Comparison of ENCODE assay signal across 8 cellular contexts in genomic region chr10:3239066-3239919, GRCh38.
A peak's percentile ranks its signal among the peaks of the same experiment; 100 is the strongest.
DNase-seq lines count a peak whose midpoint lies in the region; ATAC-seq and TF ChIP-seq lines count a peak whose summit lies in the region.

No MANE protein-coding gene starts in this region.

- POLR2A ChIA-PET in RWPE1 (lab: Yijun Ruan, JAX; ENCODE audit: low non-redundant PET) = no interaction called here

- 33 to 43% methylated on average over 23 to 35 of the region's 35 CpGs for WGBS in upper lobe of left lung, 2 donors

- no peak for TF ChIP-seq POLR2A in upper lobe of left lung (IDR thresholded peaks at IDR 0.05)

- no peak for TF ChIP-seq EP300 in upper lobe of left lung (IDR thresholded peaks at IDR 0.05)

- H3K9me3 ChIP-seq in upper lobe of left lung = no peaks in the 10 kb centered on the region

- no peaks in the 10 kb centered on the region for H3K27me3 ChIP-seq in upper lobe of left lung

- no peak overlapping the region for H3K4me3 ChIP-seq in upper lobe of left lung

- peak; percentile 88 for ATAC-seq in HG02885 (IDR thresholded peaks at IDR 0.05; ENCODE audit: poor library complexity, unreplicated experiment)
- peak; percentile 73 to 87 for ATAC-seq in upper lobe of left lung (ENCODE audit: low FRiP score in 2 of 2)

- peak; percentile 89 for TF ChIP-seq CTCF in RWPE1 (conservative IDR thresholded peaks at IDR 0.05; ENCODE audit: low read depth)
- peak; percentile 86 to 92 (median 88) for TF ChIP-seq CTCF in upper lobe of left lung (IDR thresholded peaks at IDR 0.05)

- H3K4me1 ChIP-seq in upper lobe of left lung = peaks cover 5 to 10% (median 6%) of the 10 kb centered on the region in 4 donors

- DNase-seq in NCI-H1417 (lab: John Stamatoyannopoulos, UW) (peak in 2 of 3 experiments; percentile 7 to 13), NCI-H1417 treated with DMSO at 0.1 percent for 48 hours (lab: John Stamatoyannopoulos, UW) (no peak), RWPE1 (ENCODE audit: low spot score) (peak; percentile 64), glomerular visceral epithelial cell (ENCODE audit: extremely low spot score) (peak; percentile 62), pons (ENCODE audit: low spot score) (peak; percentile 37), upper lobe of left lung (peak; percentile 66 to 84)
- peak; percentile 91 for DNase-seq in activated effector memory CD4-positive, alpha-beta T cell treated with anti-CD3 and anti-CD28 coated beads, Interleukin-2, amount 50 U/mL, for 16 hours

- H3K27ac ChIP-seq in RWPE1 (no peak overlapping the region), upper lobe of left lung (no peak overlapping the region)

- CTCF ChIA-PET in RWPE1 (lab: Yijun Ruan, JAX) = interaction anchor here (0.6 to 1.0 kb wide), 4 partner anchors 42 to 806 kb away, joined by 3 to 4 read pairs (median 4); no protein-coding TSS in a partner anchor

- no peaks in the 10 kb centered on the region for H3K36me3 ChIP-seq in upper lobe of left lung
